8 cellular contexts compared by ENCODE assay signal in genomic region chr19:2016041-2016807, GRCh38. TPM values are rescaled to one million over a fixed set of nuclear protein-coding genes. Genes with fewer than 3 reads are reported as not detected.
DNase-seq lines count a peak whose midpoint lies in the region; ATAC-seq and TF ChIP-seq lines count a peak whose summit lies in the region.

No MANE protein-coding gene starts in this region.

- H3K9me3 Mint-ChIP-seq in CD4-positive, alpha-beta memory T cell, result peaks cover 0 to 3% (median 0%) of the 10 kb centered on the region in 8 donors
- no peaks in the 10 kb centered on the region for H3K9me3 Mint-ChIP-seq in neural crest cell

- peak; percentile 85 for ATAC-seq in upper lobe of right lung

- POLR2A ChIA-PET in CD4-positive, alpha-beta memory T cell (lab: Charles Lee; ENCODE audit: partially characterized antibody), result interaction anchor here (0.6 to 2.9 kb wide), 8 partner anchors 17 to 79 kb away, joined by 3 to 11 read pairs (median 4); partner anchors contain the start of genes MKNK2 and MOB3A

- H3K27me3 Mint-ChIP-seq in CD4-positive, alpha-beta memory T cell, result no peaks in the 10 kb centered on the region
- no peaks in the 10 kb centered on the region for H3K27me3 Mint-ChIP-seq in neural crest cell (ENCODE audit: low read depth)

- H3K4me1 Mint-ChIP-seq in CD4-positive, alpha-beta memory T cell, result peaks cover 7 to 25% (median 16%) of the 10 kb centered on the region in 4 donors
- H3K4me1 Mint-ChIP-seq in neural crest cell, result peaks cover 16% of the 10 kb centered on the region

- H3K27me3 ChIP-seq in CD4-positive, alpha-beta memory T cell (ENCODE audit: insufficient read depth, low read length), result no peaks in the 10 kb centered on the region
- no peaks in the 10 kb centered on the region for H3K27me3 ChIP-seq in NT2/D1 (ENCODE audit: insufficient read depth, insufficient read length)
- no peaks in the 10 kb centered on the region for H3K27me3 ChIP-seq in upper lobe of right lung

- H3K4me1 ChIP-seq in CD4-positive, alpha-beta memory T cell (ENCODE audit: insufficient read depth, low read length), result peaks cover 16% of the 10 kb centered on the region
- H3K4me1 ChIP-seq in NT2/D1 (ENCODE audit: insufficient read depth, insufficient read length), result peaks cover 9% of the 10 kb centered on the region
- H3K4me1 ChIP-seq in upper lobe of right lung, result peaks cover 5% of the 10 kb centered on the region

- intact Hi-C loops in CD4-positive, alpha-beta memory T cell (cut with micrococcal nuclease), result no loop called here
- intact Hi-C loops in upper lobe of right lung (cut with DNase I), result loop anchor here (5.0 kb wide), 1 partner anchor 51 kb away; no protein-coding TSS in a partner anchor

- H3K4me3 Mint-ChIP-seq in CD4-positive, alpha-beta memory T cell, result peak overlapping the region; percentile 43 to 65 (median 60)
- peak overlapping the region; percentile 61 for H3K4me3 Mint-ChIP-seq in neural crest cell

- H3K36me3 ChIP-seq in CD4-positive, alpha-beta memory T cell (ENCODE audit: insufficient read depth, low read length), result no peaks in the 10 kb centered on the region
- H3K36me3 ChIP-seq in NT2/D1 (ENCODE audit: insufficient read depth, insufficient read length, low read length) (peaks cover 11% of the 10 kb centered on the region), upper lobe of right lung (no peaks in the 10 kb centered on the region)

- peak; percentile 43 to 78 (median 55) for DNase-seq in CD4-positive, alpha-beta memory T cell
- DNase-seq in HS-5 (ENCODE audit: low read depth), result peak; percentile 24
- DNase-seq in NT2/D1 (ENCODE audit: low read depth, low spot score), result no peak
- DNase-seq in activated T-helper 9 cell treated with anti-CD3 and anti-CD28 coated beads, Interleukin-2, amount 50 U/mL, for 16 hours (ENCODE audit: low read depth), result peak; percentile 39
- peak; percentile 86 for DNase-seq in fibroblast of the conjunctiva (ENCODE audit: low read depth)
- peak; percentile 42 for DNase-seq in neural crest cell (ENCODE audit: low read depth, low spot score)
- no peak for DNase-seq in upper lobe of right lung
- DNase-seq in KG1 (lab: John Stamatoyannopoulos, UW), result no peak

- H3K27ac Mint-ChIP-seq in CD4-positive, alpha-beta memory T cell, result peak overlapping the region in 6 of 7 donors; percentile 36 to 91 (median 64)
- H3K27ac Mint-ChIP-seq in neural crest cell (ENCODE audit: unreplicated experiment), result no peak overlapping the region

- CTCF ChIA-PET in CD4-positive, alpha-beta memory T cell (lab: Charles Lee; ENCODE audit: partially characterized antibody), result interaction anchor here (0.5 to 5.5 kb wide), 4 partner anchors 54 to 87 kb away, joined by 3 to 40 read pairs (median 4); no protein-coding TSS in a partner anchor

- peak overlapping the region; percentile 36 for H3K9ac ChIP-seq in NT2/D1 (ENCODE audit: insufficient read length, low read depth)

- peaks cover 4 to 9% of the 10 kb centered on the region in 2 donors for H3K36me3 Mint-ChIP-seq in CD4-positive, alpha-beta memory T cell
- no peaks in the 10 kb centered on the region for H3K36me3 Mint-ChIP-seq in neural crest cell (ENCODE audit: low read depth)

- no peak for TF ChIP-seq CTCF in neural crest cell (conservative IDR thresholded peaks at IDR 0.05)
- no peak for TF ChIP-seq CTCF in upper lobe of right lung (IDR thresholded peaks at IDR 0.05)

- H3K9me3 ChIP-seq in CD4-positive, alpha-beta memory T cell (ENCODE audit: control insufficient read depth in 1 of 2, low read length in 2 of 2), result no peaks in the 10 kb centered on the region
- H3K9me3 ChIP-seq in NT2/D1 (ENCODE audit: insufficient read depth, low read length), result no peaks in the 10 kb centered on the region
- H3K9me3 ChIP-seq in upper lobe of right lung, result no peaks in the 10 kb centered on the region

- peak overlapping the region; percentile 18 for H3K27ac ChIP-seq in CD4-positive, alpha-beta memory T cell (ENCODE audit: low read depth, low read length)
- H3K27ac ChIP-seq in upper lobe of right lung, result no peak overlapping the region

- H3K4me3 ChIP-seq in CD4-positive, alpha-beta memory T cell (ENCODE audit: low read length in 2 of 2), result no peak overlapping the region
- H3K4me3 ChIP-seq in NT2/D1 (ENCODE audit: insufficient read length, low read depth) (peak overlapping the region; percentile 8), upper lobe of right lung (peak overlapping the region; percentile 20)

RNA-seq across cellular contexts. Expression of gene BTBD2, which starts 0.7 kb away (rescaled TPM):
- 10 to 100 TPM; 52.2 to 59.4 TPM for total RNA-seq in CD4-positive, alpha-beta memory T cell
- 1 to 10 TPM; 2.8 to 6.6 TPM for polyA plus RNA-seq in CD4-positive, alpha-beta memory T cell
- total RNA-seq in neural crest cell, result 138 and 142 TPM in 2 replicates
- 56.5 TPM for total RNA-seq in upper lobe of right lung

RNA-seq across cellular contexts. Expression of gene MKNK2, which starts 34.8 kb away (rescaled TPM):
- total RNA-seq in CD4-positive, alpha-beta memory T cell, result 100 to 1,000 TPM; 194 to 195 TPM
- 10 to 100 TPM; 24.1 to 63.9 TPM for polyA plus RNA-seq in CD4-positive, alpha-beta memory T cell
- 115 and 123 TPM in 2 replicates for total RNA-seq in neural crest cell
- total RNA-seq in upper lobe of right lung, result 314 TPM

Comparison
In these comparisons a context has a peak if more than half of its experiments do, and no peak if none do; other contexts are left out.
1. DNase-seq: peak in CD4-positive, alpha-beta memory T cell (5 of 5), HS-5 (single experiment), activated T-helper 9 cell treated with anti-CD3 and anti-CD28 coated beads, Interleukin-2, amount 50 U/mL, for 16 hours (single experiment), fibroblast of the conjunctiva (single experiment) and neural crest cell (single experiment); none in NT2/D1 (single experiment), upper lobe of right lung (single experiment) and KG1 (single experiment).
2. H3K4me3 ChIP-seq: peak in NT2/D1 (single experiment) and upper lobe of right lung (single experiment); none in CD4-positive, alpha-beta memory T cell (0 of 2).